16 cellular contexts compared by ENCODE assay signal in the genomic region with DNA sequence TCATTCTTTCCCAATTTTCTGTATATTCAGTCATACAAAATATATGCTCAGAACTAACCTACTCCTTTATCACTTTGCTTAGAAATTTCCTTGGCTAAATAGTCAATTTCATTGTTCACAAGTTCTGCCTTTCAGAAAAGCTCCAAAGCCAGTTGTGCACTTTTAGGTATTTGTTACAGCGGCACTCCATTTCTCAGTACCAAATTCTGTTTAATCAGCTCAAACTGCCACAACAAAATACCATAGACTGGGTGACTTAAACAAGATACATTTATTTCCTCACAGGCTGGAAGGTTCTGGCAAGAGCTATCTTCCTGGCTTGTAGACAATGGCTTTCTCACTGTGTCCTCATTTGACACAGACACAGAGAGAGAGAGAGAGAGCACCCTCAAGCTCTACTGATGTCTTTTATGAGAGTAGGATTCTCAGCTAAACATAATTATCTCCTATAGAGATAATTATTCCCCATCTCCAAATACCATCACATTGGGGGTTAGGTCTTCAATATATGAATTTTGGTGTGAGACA.
"Had no signal": no experiment of that assay in that cellular context is flagged by ENCODE, and none has a peak within 500 bp of the region (broad histone marks: within the 10 kb centered on the region; RNA-seq: fewer than 3 reads in every experiment).

No MANE protein-coding gene starts in this region.

- H3K27ac ChIP-seq: cardiac muscle cell, coronary artery, hepatocyte, lower lobe of right lung, parathyroid adenoma, psoas muscle had no signal

- H3K4me3 ChIP-seq: cardiac muscle cell, coronary artery, hepatocyte, lower lobe of right lung, psoas muscle had no signal

- DNase-seq: effector CD4-positive, alpha-beta T cell; endodermal cell; foreskin melanocyte; kidney; lower lobe of right lung; mesenchymal stem cell; naive B cell; nephron progenitor cell; psoas muscle; small intestine; stimulated activated CD4-positive, alpha-beta T cell treated with anti-CD3 and anti-CD28 coated beads, Interleukin-12 subunit alpha, Interleukin-12 subunit beta, amount 100 ng/mL, for 4 hours; stimulated activated naive CD4-positive, alpha-beta T cell treated with Interleukin-2 at 50 U/mL for 16 hours had no signal

- H3K27me3 ChIP-seq: cardiac muscle cell, hepatocyte had no signal

- ATAC-seq: lower lobe of right lung had no signal

- H3K4me1 ChIP-seq: lower lobe of right lung, parathyroid adenoma, psoas muscle had no signal

- H3K9me3 ChIP-seq: lower lobe of right lung, psoas muscle had no signal

- H3K36me3 ChIP-seq: cardiac muscle cell, lower lobe of right lung had no signal
